In the genomic region with DNA sequence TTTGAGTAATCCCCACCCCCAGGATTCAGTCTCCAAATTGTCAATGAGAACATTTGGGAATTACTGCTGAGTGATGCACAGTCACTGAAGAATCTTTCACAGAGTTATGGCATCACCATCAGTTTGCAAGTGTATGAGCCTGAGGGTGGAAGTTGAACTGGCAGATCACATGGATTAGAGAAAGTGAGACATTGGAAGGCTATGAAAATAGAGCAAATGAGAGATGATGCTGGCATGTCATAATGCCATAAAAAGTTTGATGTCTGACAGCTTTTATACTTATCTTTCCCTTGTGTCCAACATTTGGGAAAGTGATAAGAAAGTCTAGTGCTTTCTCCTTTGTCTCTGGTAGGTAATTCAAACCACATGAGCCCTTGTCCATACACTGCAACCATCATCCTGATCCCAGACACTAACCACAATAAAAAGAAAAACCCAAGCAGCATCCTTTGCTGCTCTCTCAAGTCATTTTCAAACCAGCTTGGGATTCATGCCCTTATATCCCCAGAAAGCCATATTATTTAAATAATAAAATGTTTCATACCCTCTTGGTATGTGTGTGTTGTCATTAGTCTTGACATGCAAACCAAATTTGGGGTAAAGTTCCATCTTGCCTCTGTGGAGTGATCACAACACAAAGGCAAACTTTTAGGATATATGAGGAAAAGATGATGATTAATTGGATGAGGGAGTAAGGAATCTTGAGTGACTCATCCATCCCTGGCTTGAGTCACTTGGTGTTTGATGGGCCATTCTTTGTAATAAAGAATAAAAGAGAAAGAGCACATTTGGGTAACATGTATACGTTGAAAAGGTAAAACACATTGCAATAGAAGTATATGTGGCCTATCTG, we compare ENCODE assay signal across 18 cellular contexts.
DNase-seq lines count a peak whose midpoint lies in the region; TF ChIP-seq lines count a peak whose summit lies in the region.
"Had no signal": no experiment of that assay in that cellular context is flagged by ENCODE, and none has a peak within 500 bp of the region (broad histone marks: within the 10 kb centered on the region; RNA-seq: fewer than 3 reads in every experiment).

No MANE protein-coding gene starts in this region.

- H3K27me3 ChIP-seq in MG63, result no peaks in the 10 kb centered on the region
- H3K27me3 ChIP-seq: body of pancreas, dorsolateral prefrontal cortex, stomach, uterus had no signal

- TF ChIP-seq CTCF in AG10803 (conservative IDR thresholded peaks at IDR 0.05; ENCODE audit: low read length), result no peak
- TF ChIP-seq CTCF in cardiac fibroblast (IDR thresholded peaks at IDR 0.05; ENCODE audit: low read depth, low read length), result no peak

- no peaks in the 10 kb centered on the region for H3K36me3 ChIP-seq in MG63
- H3K36me3 ChIP-seq: lower lobe of right lung, stomach, uterus had no signal

- DNase-seq in AG10803 (ENCODE audit: low read depth), result peak; percentile 39
- peak; percentile 66 for DNase-seq in MG63
- peak; percentile 41 to 76 for DNase-seq in cardiac fibroblast (ENCODE audit: low read depth in 2 of 2)
- DNase-seq in kidney glomerular epithelial cell (lab: John Stamatoyannopoulos, UW), result peak; percentile 63
- no peak for DNase-seq in HK-2 (ENCODE audit: unreplicated experiment)
- DNase-seq in GOT3 (lab: John Stamatoyannopoulos, UW), result no peak
- DNase-seq in stimulated activated CD4-positive, alpha-beta T cell treated with anti-CD3 and anti-CD28 coated beads, Interleukin-1b, Interleukin-23, amount 100 ng/mL, for 48 hours, result no peak
- DNase-seq in activated CD4-positive, alpha-beta T cell treated with anti-CD3 and anti-CD28 coated beads for 4 hours, result no peak
- DNase-seq: activated CD8-positive, alpha-beta memory T cell treated with anti-CD3 and anti-CD28 coated beads for 24 hours; activated effector memory CD4-positive, alpha-beta T cell treated with Interleukin-2 at 50 U/mL for 16 hours; body of pancreas; Calu3; dorsolateral prefrontal cortex; GF-D8; lower lobe of right lung; stomach; T-helper 1 cell; uterus had no signal

- H3K9me3 ChIP-seq in MG63, result no peaks in the 10 kb centered on the region
- H3K9me3 ChIP-seq: body of pancreas, lower lobe of right lung, stomach, uterus had no signal

- no peak overlapping the region for H3K4me3 ChIP-seq in AG10803 (ENCODE audit: low read length)
- no peak overlapping the region for H3K4me3 ChIP-seq in MG63
- H3K4me3 ChIP-seq in cardiac fibroblast (replicated peaks in 1 of 2; ENCODE audit: low read depth in 2 of 2, low read length in 2 of 2), result no peak overlapping the region
- H3K4me3 ChIP-seq: body of pancreas, dorsolateral prefrontal cortex, lower lobe of right lung, stomach, uterus had no signal

Comparison
In these comparisons a context has a peak if more than half of its experiments do, and no peak if none do; other contexts are left out.
1. DNase-seq: peak in AG10803 (single experiment), MG63 (single experiment), cardiac fibroblast (2 of 2) and kidney glomerular epithelial cell (single experiment); none in HK-2 (single experiment), GOT3 (single experiment), stimulated activated CD4-positive, alpha-beta T cell treated with anti-CD3 and anti-CD28 coated beads, Interleukin-1b, Interleukin-23, amount 100 ng/mL, for 48 hours (single experiment) and activated CD4-positive, alpha-beta T cell treated with anti-CD3 and anti-CD28 coated beads for 4 hours (0 of 2).